Comparison of ENCODE assay signal across 18 cellular contexts in the genomic region with DNA sequence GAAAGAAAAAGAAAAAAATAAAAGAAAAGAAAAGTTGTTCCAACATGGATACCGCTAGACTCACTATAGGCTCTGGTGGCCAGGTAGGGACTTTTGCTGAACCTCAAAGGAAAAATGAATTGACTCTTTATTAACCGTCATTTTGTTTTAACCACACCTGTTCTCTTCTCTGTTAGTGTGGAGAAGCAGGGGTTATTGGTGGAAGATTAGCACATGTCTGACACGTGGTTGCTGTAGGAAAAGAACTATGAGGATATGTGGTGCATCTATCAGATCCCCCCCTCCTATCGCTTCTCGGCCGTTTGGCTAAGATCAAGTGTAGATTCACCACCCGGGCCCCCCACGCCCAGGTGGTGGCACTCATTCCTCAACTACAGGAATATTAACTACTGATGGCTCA.
"Had no signal": no experiment of that assay in that cellular context is flagged by ENCODE, and none has a peak within 500 bp of the region (broad histone marks: within the 10 kb centered on the region; RNA-seq: fewer than 3 reads in every experiment).

No MANE protein-coding gene starts in this region.

- H3K36me3 ChIP-seq: gastrocnemius medialis, ovary, prostate gland, sigmoid colon, SJSA1, upper lobe of right lung had no signal

- H3K9me3 ChIP-seq: gastrocnemius medialis, mucosa of descending colon, ovary, prostate gland, upper lobe of right lung had no signal

- H3K9me3 Mint-ChIP-seq: stimulated activated effector memory CD8-positive, alpha-beta T cell treated with anti-CD3 and anti-CD28 coated beads, Interleukin-12 subunit alpha, Interleukin-12 subunit beta, amount 100 ng/mL, for 72 hours had no signal

- H3K4me1 ChIP-seq: gastrocnemius medialis, prostate gland, upper lobe of right lung had no signal

- H3K4me3 Mint-ChIP-seq: activated naive CD8-positive, alpha-beta T cell treated with anti-CD3 and anti-CD28 coated beads, Interleukin-2, amount 10 ng/mL, durations not matched to agents 7 days and 5 days; activated T-helper 1 cell treated with anti-CD3 and anti-CD28 coated beads, Interleukin-12 subunit alpha, Interleukin-12 subunit beta, Interleukin-2, Interleukin-4 antibody, amounts not matched to agents 30 ng/mL and 10 ng/mL and 1 ng/mL, durations not matched to agents 14 hours and 24 hours and 36 hours; natural killer cell treated with Interleukin-12 subunit alpha and Interleukin-12 subunit beta and Interleukin-15 and Interleukin-18, amount 100 ng/mL, for 72 hours; stimulated activated effector memory CD8-positive, alpha-beta T cell treated with anti-CD3 and anti-CD28 coated beads, Interleukin-12 subunit alpha, Interleukin-12 subunit beta, amount 100 ng/mL, for 72 hours had no signal

- H3K27me3 ChIP-seq: ovary, SJSA1 had no signal

- H3K27ac ChIP-seq: epithelial cell of prostate, gastrocnemius medialis, hepatocyte, ovary, prostate gland, sigmoid colon, SJSA1, upper lobe of right lung had no signal

- DNase-seq: activated gamma-delta T cell; activated naive CD8-positive, alpha-beta T cell treated with anti-CD3 and anti-CD28 coated beads, Interleukin-2, amount 10 ng/mL, durations not matched to agents 7 days and 5 days; amniotic stem cell; gastrocnemius medialis; left cardiac atrium; left ventricle myocardium superior; retina; sigmoid colon; upper lobe of right lung had no signal

- ATAC-seq: gastrocnemius medialis, left cardiac atrium, left ventricle myocardium superior, upper lobe of right lung had no signal

- H3K4me3 ChIP-seq: gastrocnemius medialis, hepatocyte, mucosa of descending colon, ovary, prostate gland, sigmoid colon, SJSA1, upper lobe of right lung had no signal
